Comparison of ENCODE assay signal across 18 cellular contexts in the genomic region with DNA sequence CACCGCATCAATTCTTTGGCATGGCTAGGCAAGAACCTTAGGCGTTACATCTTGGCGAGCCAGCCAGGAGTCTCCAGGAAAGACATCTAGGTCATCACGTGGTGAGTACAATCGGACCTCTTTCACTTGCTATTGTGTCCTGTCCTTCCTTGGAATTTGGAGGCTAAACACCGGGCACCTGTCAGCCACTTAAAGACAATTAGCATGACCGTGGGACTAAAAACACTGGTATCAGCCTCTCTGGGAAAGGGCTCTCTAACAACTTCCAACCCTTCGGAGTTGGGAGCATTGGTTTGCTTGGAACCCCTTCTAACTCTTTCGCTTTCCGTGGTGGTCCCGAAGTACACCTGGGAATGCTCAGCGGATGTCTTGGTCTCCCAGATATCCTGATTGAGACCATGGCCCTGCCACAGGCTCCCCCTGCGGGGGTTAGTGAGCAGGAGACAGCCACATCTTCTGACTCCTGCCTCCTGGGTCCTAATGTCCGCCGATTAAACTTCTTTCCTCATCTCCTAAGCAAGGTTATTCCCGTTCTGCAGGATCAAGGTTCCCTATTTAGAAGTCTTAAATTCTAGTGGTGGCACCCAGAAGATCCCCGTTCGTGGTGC.
"Had no signal": no experiment of that assay in that cellular context is flagged by ENCODE, and none has a peak within 500 bp of the region (broad histone marks: within the 10 kb centered on the region; RNA-seq: fewer than 3 reads in every experiment).

No MANE protein-coding gene starts in this region.

- H3K4me3 Mint-ChIP-seq: activated CD4-positive, alpha-beta memory T cell treated with anti-CD3 and anti-CD28 coated beads for 36 hours; activated naive CD8-positive, alpha-beta T cell treated with anti-CD3 and anti-CD28 coated beads, Interleukin-2, amount 50 U/mL, for 24 hours; immature natural killer cell; naive thymus-derived CD4-positive, alpha-beta T cell; neural crest cell; T-helper 1 cell treated with Interleukin-12 subunit alpha and Interleukin-12 subunit beta and Interleukin-4 antibody, amounts not matched to agents 30 μg/mL and 1 μg/mL, for 36 hours had no signal

- H3K36me3 Mint-ChIP-seq: activated CD4-positive, alpha-beta memory T cell treated with anti-CD3 and anti-CD28 coated beads for 36 hours had no signal

- H3K9me3 ChIP-seq: upper lobe of right lung had no signal

- H3K4me3 ChIP-seq: heart right ventricle, lung, spleen, upper lobe of right lung had no signal

- ATAC-seq: activated naive CD8-positive, alpha-beta T cell treated with anti-CD3 and anti-CD28 coated beads, Interleukin-2, amount 50 U/mL, for 24 hours; heart right ventricle; left lobe of liver; naive thymus-derived CD4-positive, alpha-beta T cell; upper lobe of right lung had no signal

- H3K36me3 ChIP-seq: heart right ventricle, spleen, upper lobe of right lung had no signal

- DNase-seq: activated CD4-positive, alpha-beta memory T cell treated with anti-CD3 and anti-CD28 coated beads for 36 hours; activated CD4-positive, alpha-beta T cell treated with anti-CD3 and anti-CD28 coated beads for 48 hours; activated effector memory CD4-positive, alpha-beta T cell treated with anti-CD3 and anti-CD28 coated beads, Interleukin-2, amount 50 U/mL, for 16 hours; activated naive CD4-positive, alpha-beta T cell treated with anti-CD3 and anti-CD28 coated beads, Interleukin-2, amount 50 U/mL, for 16 hours; activated naive CD8-positive, alpha-beta T cell treated with anti-CD3 and anti-CD28 coated beads, Interleukin-2, amount 50 U/mL, for 24 hours; heart right ventricle; immature natural killer cell; naive thymus-derived CD4-positive, alpha-beta T cell; spleen; stimulated activated CD4-positive, alpha-beta T cell treated with anti-CD3 and anti-CD28 coated beads, Interleukin-4, amount 100 ng/mL, for 24 hours; stimulated activated naive CD4-positive, alpha-beta T cell treated with Interleukin-2 at 50 U/mL for 16 hours; T1000; upper lobe of right lung had no signal

- H3K27me3 ChIP-seq: heart right ventricle, spleen, upper lobe of right lung had no signal

- H3K27me3 Mint-ChIP-seq: activated CD4-positive, alpha-beta memory T cell treated with anti-CD3 and anti-CD28 coated beads for 36 hours; activated naive CD8-positive, alpha-beta T cell treated with anti-CD3 and anti-CD28 coated beads, Interleukin-2, amount 50 U/mL, for 24 hours; naive thymus-derived CD4-positive, alpha-beta T cell; progenitor cell of endocrine pancreas had no signal

- H3K4me1 Mint-ChIP-seq: activated naive CD8-positive, alpha-beta T cell treated with anti-CD3 and anti-CD28 coated beads, Interleukin-2, amount 50 U/mL, for 24 hours; immature natural killer cell; naive thymus-derived CD4-positive, alpha-beta T cell; neural crest cell had no signal

- H3K4me1 ChIP-seq: heart right ventricle, spleen, upper lobe of right lung had no signal

- H3K27ac Mint-ChIP-seq: activated CD4-positive, alpha-beta memory T cell treated with anti-CD3 and anti-CD28 coated beads for 36 hours; activated naive CD8-positive, alpha-beta T cell treated with anti-CD3 and anti-CD28 coated beads, Interleukin-2, amount 50 U/mL, for 24 hours; immature natural killer cell; naive thymus-derived CD4-positive, alpha-beta T cell; progenitor cell of endocrine pancreas; T-helper 1 cell treated with Interleukin-12 subunit alpha and Interleukin-12 subunit beta and Interleukin-4 antibody, amounts not matched to agents 30 μg/mL and 1 μg/mL, for 36 hours had no signal

- H3K27ac ChIP-seq: heart right ventricle, spleen, upper lobe of right lung had no signal
